In genomic region chr6:169798764-169799473, GRCh38 we compare ENCODE assay signal across 1 cellular context.
TF ChIP-seq lines count a peak whose summit lies in the region.

No MANE protein-coding gene starts in this region.

TF ChIP-seq in HepG2, 621 proteins besides CTCF, POLR2A, EP300 and RAD21 (continued from another document and continues in another):
- TF ChIP-seq, protein P1, sequence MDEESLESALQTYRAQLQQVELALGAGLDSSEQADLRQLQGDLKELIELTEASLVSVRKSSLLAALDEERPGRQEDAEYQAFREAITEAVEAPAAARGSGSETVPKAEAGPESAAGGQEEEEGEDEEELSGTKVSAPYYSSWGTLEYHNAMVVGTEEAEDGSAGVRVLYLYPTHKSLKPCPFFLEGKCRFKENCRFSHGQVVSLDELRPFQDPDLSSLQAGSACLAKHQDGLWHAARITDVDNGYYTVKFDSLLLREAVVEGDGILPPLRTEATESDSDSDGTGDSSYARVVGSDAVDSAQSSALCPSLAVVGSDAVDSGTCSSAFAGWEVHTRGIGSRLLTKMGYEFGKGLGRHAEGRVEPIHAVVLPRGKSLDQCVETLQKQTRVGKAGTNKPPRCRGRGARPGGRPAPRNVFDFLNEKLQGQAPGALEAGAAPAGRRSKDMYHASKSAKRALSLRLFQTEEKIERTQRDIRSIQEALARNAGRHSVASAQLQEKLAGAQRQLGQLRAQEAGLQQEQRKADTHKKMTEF (CRISPR knock-in tag; IDR thresholded peaks at IDR 0.05) = no peak
- TF ChIP-seq ZNF678 (CRISPR knock-in tag; IDR thresholded peaks at IDR 0.05) = no peak
- no peak for TF ChIP-seq ZNF550 (CRISPR knock-in tag; IDR thresholded peaks at IDR 0.05; ENCODE audit: borderline replicate concordance)
- no peak for TF ChIP-seq ZNF503 (CRISPR knock-in tag; IDR thresholded peaks at IDR 0.05)
- no peak for TF ChIP-seq IKZF4 (CRISPR knock-in tag; IDR thresholded peaks at IDR 0.05; ENCODE audit: borderline replicate concordance, low read depth, not compliant biosample characterization)
- TF ChIP-seq ZNF574 (CRISPR knock-in tag; IDR thresholded peaks at IDR 0.05) = no peak
- TF ChIP-seq HHEX (CRISPR knock-in tag; IDR thresholded peaks at IDR 0.05) = no peak
- TF ChIP-seq, protein P2, sequence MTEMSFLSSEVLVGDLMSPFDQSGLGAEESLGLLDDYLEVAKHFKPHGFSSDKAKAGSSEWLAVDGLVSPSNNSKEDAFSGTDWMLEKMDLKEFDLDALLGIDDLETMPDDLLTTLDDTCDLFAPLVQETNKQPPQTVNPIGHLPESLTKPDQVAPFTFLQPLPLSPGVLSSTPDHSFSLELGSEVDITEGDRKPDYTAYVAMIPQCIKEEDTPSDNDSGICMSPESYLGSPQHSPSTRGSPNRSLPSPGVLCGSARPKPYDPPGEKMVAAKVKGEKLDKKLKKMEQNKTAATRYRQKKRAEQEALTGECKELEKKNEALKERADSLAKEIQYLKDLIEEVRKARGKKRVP (CRISPR knock-in tag; IDR thresholded peaks at IDR 0.05) = peak in 1 of 2 experiments; percentile 36; a peak in 1 of 4 replicates
- no peak for TF ChIP-seq ZNF205 (CRISPR knock-in tag; IDR thresholded peaks at IDR 0.05)
- TF ChIP-seq ZNF577 (CRISPR knock-in tag; IDR thresholded peaks at IDR 0.05; ENCODE audit: borderline replicate concordance, low read depth) = no peak
- no peak for TF ChIP-seq TCF12 (IDR thresholded peaks at IDR 0.05)
- no peak for TF ChIP-seq TCF12 (CRISPR knock-in tag; IDR thresholded peaks at IDR 0.05)
- TF ChIP-seq NBN (conservative IDR thresholded peaks at IDR 0.05) = no peak
- no peak for TF ChIP-seq ZFAT (CRISPR knock-in tag; conservative IDR thresholded peaks at IDR 0.05)
- TF ChIP-seq NR2F6 (IDR thresholded peaks at IDR 0.05) = no peak
- TF ChIP-seq NR2F6 (CRISPR knock-in tag; IDR thresholded peaks at IDR 0.05) = no peak
- TF ChIP-seq, protein P3, sequence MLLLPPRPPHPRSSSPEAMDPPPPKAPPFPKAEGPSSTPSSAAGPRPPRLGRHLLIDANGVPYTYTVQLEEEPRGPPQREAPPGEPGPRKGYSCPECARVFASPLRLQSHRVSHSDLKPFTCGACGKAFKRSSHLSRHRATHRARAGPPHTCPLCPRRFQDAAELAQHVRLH (CRISPR knock-in tag; IDR thresholded peaks at IDR 0.05; ENCODE audit: borderline replicate concordance, low read depth) = no peak
- TF ChIP-seq ZNF605 (CRISPR knock-in tag; IDR thresholded peaks at IDR 0.05) = 0 out of 2 replicates have a peak, but pooled peaks have one; percentile 30
- TF ChIP-seq ZNF30 (CRISPR knock-in tag; IDR thresholded peaks at IDR 0.05) = no peak
- no peak for TF ChIP-seq KDM4B (CRISPR knock-in tag; IDR thresholded peaks at IDR 0.05)
- TF ChIP-seq ZFP41 (CRISPR knock-in tag; IDR thresholded peaks at IDR 0.05; ENCODE audit: borderline replicate concordance) = no peak
- TF ChIP-seq, protein P4, sequence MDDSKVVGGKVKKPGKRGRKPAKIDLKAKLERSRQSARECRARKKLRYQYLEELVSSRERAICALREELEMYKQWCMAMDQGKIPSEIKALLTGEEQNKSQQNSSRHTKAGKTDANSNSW (CRISPR knock-in tag; IDR thresholded peaks at IDR 0.05; ENCODE audit: borderline replicate concordance) = no peak
- TF ChIP-seq, protein P5, sequence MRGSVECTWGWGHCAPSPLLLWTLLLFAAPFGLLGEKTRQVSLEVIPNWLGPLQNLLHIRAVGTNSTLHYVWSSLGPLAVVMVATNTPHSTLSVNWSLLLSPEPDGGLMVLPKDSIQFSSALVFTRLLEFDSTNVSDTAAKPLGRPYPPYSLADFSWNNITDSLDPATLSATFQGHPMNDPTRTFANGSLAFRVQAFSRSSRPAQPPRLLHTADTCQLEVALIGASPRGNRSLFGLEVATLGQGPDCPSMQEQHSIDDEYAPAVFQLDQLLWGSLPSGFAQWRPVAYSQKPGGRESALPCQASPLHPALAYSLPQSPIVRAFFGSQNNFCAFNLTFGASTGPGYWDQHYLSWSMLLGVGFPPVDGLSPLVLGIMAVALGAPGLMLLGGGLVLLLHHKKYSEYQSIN (CRISPR knock-in tag; IDR thresholded peaks at IDR 0.05; ENCODE audit: borderline replicate concordance) = no peak
- TF ChIP-seq ZNF468 (CRISPR knock-in tag; IDR thresholded peaks at IDR 0.05) = no peak
- TF ChIP-seq MBNL3 (CRISPR knock-in tag; conservative IDR thresholded peaks at IDR 0.05) = no peak
- peak; percentile 1 for TF ChIP-seq TBL1XR1 (IDR thresholded peaks at IDR 0.05; ENCODE audit: borderline replicate concordance, low read length, partially characterized antibody)
- no peak for TF ChIP-seq ARID2 (CRISPR knock-in tag; IDR thresholded peaks at IDR 0.05; ENCODE audit: borderline replicate concordance)
- TF ChIP-seq ZMYM2 (CRISPR knock-in tag; IDR thresholded peaks at IDR 0.05) = no peak
- TF ChIP-seq SMAD1 (CRISPR knock-in tag; IDR thresholded peaks at IDR 0.05; ENCODE audit: borderline replicate concordance, low read depth) = no peak
- TF ChIP-seq ZNF317 (CRISPR knock-in tag; IDR thresholded peaks at IDR 0.05) = no peak
- no peak for TF ChIP-seq ZNF530 (CRISPR knock-in tag; IDR thresholded peaks at IDR 0.05; ENCODE audit: low read depth)
- TF ChIP-seq, protein P6, sequence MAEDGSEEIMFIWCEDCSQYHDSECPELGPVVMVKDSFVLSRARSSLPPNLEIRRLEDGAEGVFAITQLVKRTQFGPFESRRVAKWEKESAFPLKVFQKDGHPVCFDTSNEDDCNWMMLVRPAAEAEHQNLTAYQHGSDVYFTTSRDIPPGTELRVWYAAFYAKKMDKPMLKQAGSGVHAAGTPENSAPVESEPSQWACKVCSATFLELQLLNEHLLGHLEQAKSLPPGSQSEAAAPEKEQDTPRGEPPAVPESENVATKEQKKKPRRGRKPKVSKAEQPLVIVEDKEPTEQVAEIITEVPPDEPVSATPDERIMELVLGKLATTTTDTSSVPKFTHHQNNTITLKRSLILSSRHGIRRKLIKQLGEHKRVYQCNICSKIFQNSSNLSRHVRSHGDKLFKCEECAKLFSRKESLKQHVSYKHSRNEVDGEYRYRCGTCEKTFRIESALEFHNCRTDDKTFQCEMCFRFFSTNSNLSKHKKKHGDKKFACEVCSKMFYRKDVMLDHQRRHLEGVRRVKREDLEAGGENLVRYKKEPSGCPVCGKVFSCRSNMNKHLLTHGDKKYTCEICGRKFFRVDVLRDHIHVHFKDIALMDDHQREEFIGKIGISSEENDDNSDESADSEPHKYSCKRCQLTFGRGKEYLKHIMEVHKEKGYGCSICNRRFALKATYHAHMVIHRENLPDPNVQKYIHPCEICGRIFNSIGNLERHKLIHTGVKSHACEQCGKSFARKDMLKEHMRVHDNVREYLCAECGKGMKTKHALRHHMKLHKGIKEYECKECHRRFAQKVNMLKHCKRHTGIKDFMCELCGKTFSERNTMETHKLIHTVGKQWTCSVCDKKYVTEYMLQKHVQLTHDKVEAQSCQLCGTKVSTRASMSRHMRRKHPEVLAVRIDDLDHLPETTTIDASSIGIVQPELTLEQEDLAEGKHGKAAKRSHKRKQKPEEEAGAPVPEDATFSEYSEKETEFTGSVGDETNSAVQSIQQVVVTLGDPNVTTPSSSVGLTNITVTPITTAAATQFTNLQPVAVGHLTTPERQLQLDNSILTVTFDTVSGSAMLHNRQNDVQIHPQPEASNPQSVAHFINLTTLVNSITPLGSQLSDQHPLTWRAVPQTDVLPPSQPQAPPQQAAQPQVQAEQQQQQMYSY (CRISPR knock-in tag; IDR thresholded peaks at IDR 0.05) = no peak
- TF ChIP-seq ZNF496 (CRISPR knock-in tag; IDR thresholded peaks at IDR 0.05; ENCODE audit: insufficient replicate concordance) = no peak
- no peak for TF ChIP-seq SATB2 (CRISPR knock-in tag; IDR thresholded peaks at IDR 0.05)
- peak; percentile 69; the same call in 1 of the 2 replicates for TF ChIP-seq ZNF775 (CRISPR knock-in tag; IDR thresholded peaks at IDR 0.05; ENCODE audit: borderline replicate concordance)
- no peak for TF ChIP-seq ZSCAN20 (CRISPR knock-in tag; IDR thresholded peaks at IDR 0.05; ENCODE audit: borderline replicate concordance)
- TF ChIP-seq ZNF460 (CRISPR knock-in tag; IDR thresholded peaks at IDR 0.05; ENCODE audit: borderline replicate concordance) = peak; percentile 11; the same call in 1 of the 2 replicates
- TF ChIP-seq CHD2 (IDR thresholded peaks at IDR 0.05; ENCODE audit: low read depth, low read length) = no peak
- no peak for TF ChIP-seq ISX (CRISPR knock-in tag; conservative IDR thresholded peaks at IDR 0.05)
- TF ChIP-seq, protein P7, sequence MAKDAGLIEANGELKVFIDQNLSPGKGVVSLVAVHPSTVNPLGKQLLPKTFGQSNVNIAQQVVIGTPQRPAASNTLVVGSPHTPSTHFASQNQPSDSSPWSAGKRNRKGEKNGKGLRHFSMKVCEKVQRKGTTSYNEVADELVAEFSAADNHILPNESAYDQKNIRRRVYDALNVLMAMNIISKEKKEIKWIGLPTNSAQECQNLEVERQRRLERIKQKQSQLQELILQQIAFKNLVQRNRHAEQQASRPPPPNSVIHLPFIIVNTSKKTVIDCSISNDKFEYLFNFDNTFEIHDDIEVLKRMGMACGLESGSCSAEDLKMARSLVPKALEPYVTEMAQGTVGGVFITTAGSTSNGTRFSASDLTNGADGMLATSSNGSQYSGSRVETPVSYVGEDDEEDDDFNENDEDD (CRISPR knock-in tag; IDR thresholded peaks at IDR 0.05; ENCODE audit: borderline replicate concordance) = 0 out of 2 replicates have a peak, but pooled peaks have one; percentile 27
- 0 out of 2 replicates have a peak, but pooled peaks have one; percentile 29 for TF ChIP-seq ZBTB38 (CRISPR knock-in tag; IDR thresholded peaks at IDR 0.05)
- TF ChIP-seq, protein P8, sequence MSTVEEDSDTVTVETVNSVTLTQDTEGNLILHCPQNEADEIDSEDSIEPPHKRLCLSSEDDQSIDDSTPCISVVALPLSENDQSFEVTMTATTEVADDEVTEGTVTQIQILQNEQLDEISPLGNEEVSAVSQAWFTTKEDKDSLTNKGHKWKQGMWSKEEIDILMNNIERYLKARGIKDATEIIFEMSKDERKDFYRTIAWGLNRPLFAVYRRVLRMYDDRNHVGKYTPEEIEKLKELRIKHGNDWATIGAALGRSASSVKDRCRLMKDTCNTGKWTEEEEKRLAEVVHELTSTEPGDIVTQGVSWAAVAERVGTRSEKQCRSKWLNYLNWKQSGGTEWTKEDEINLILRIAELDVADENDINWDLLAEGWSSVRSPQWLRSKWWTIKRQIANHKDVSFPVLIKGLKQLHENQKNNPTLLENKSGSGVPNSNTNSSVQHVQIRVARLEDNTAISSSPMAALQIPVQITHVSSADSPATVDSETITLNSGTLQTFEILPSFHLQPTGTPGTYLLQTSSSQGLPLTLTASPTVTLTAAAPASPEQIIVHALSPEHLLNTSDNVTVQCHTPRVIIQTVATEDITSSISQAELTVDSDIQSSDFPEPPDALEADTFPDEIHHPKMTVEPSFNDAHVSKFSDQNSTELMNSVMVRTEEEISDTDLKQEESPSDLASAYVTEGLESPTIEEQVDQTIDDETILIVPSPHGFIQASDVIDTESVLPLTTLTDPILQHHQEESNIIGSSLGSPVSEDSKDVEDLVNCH (CRISPR knock-in tag; IDR thresholded peaks at IDR 0.05) = no peak
- no peak for TF ChIP-seq NR2F2 (IDR thresholded peaks at IDR 0.05; ENCODE audit: borderline replicate concordance, low read depth)
- no peak for TF ChIP-seq PBX3 (CRISPR knock-in tag; IDR thresholded peaks at IDR 0.05; ENCODE audit: borderline replicate concordance)
- TF ChIP-seq ETV5 (CRISPR knock-in tag; IDR thresholded peaks at IDR 0.05; ENCODE audit: borderline replicate concordance) = no peak
- TF ChIP-seq CHCHD3 (CRISPR knock-in tag; IDR thresholded peaks at IDR 0.05) = no peak
